Comparison of ENCODE assay signal across 23 cellular contexts in genomic region chr12:38823314-38823713, GRCh38.
"Had no signal": no experiment of that assay in that cellular context is flagged by ENCODE, and none has a peak within 500 bp of the region (broad histone marks: within the 10 kb centered on the region; RNA-seq: fewer than 3 reads in every experiment).

No MANE protein-coding gene starts in this region.

- H3K4me3 ChIP-seq: breast epithelium, hepatocyte, lower lobe of right lung, psoas muscle, sigmoid colon, suprapubic skin, tibial artery had no signal

- H2AFZ ChIP-seq: hepatocyte, parathyroid adenoma had no signal

- H3K9ac ChIP-seq: parathyroid adenoma had no signal

- H3K9me3 ChIP-seq: breast epithelium, lower lobe of right lung, psoas muscle, sigmoid colon, suprapubic skin, tibial artery had no signal

- H3K79me2 ChIP-seq: hepatocyte, parathyroid adenoma had no signal

- DNase-seq: activated CD4-positive, alpha-beta T cell treated with anti-CD3 and anti-CD28 coated beads for 36 hours; activated CD4-positive, CD25-positive, alpha-beta regulatory T cell; activated CD8-positive, alpha-beta memory T cell treated with anti-CD3 and anti-CD28 coated beads, Interleukin-2, amount 10 ng/mL, durations not matched to agents 7 days and 5 days; activated CD8-positive, alpha-beta T cell treated with anti-CD3 and anti-CD28 coated beads, Interleukin-2, amount 10 ng/mL, durations not matched to agents 7 days and 5 days; activated naive CD8-positive, alpha-beta T cell treated with anti-CD3 and anti-CD28 coated beads, Interleukin-2, amount 50 U/mL, for 24 hours; activated T-cell treated with anti-CD3 and anti-CD28 coated beads, Interleukin-2, amount 50 U/mL, for 48 hours; central memory CD4-positive, alpha-beta T cell; effector CD8-positive, alpha-beta T cell; kidney; lower lobe of right lung; occipital lobe; psoas muscle; sigmoid colon; small intestine; stimulated activated CD4-positive, alpha-beta T cell treated with anti-CD3 and anti-CD28 coated beads, Interleukin-15, amount 100 ng/mL, for 24 hours; stimulated activated CD4-positive, alpha-beta T cell treated with anti-CD3 and anti-CD28 coated beads, Interleukin-2, amount 100 ng/mL, for 24 hours; stimulated activated naive B cell treated with anti-CD40 and anti-IgM and Interleukin-4, amounts not matched to agents 10 μg/mL and 1 μg/mL and 100 μg/mL, for 72 hours; T-cell; tibial artery had no signal

- H3K4me2 ChIP-seq: hepatocyte had no signal

- H3K27me3 ChIP-seq: breast epithelium, hepatocyte, sigmoid colon, suprapubic skin, tibial artery had no signal

- H3K27ac ChIP-seq: breast epithelium, hepatocyte, lower lobe of right lung, parathyroid adenoma, psoas muscle, sigmoid colon, suprapubic skin, tibial artery had no signal

- H3K4me1 ChIP-seq: breast epithelium, lower lobe of right lung, parathyroid adenoma, psoas muscle, sigmoid colon, suprapubic skin, tibial artery had no signal

- H3K36me3 ChIP-seq: breast epithelium, lower lobe of right lung, sigmoid colon, suprapubic skin, tibial artery had no signal
